In genomic region chr3:175199961-175200360, GRCh38 we compare ENCODE assay signal across 20 cellular contexts.
"Had no signal": no experiment of that assay in that cellular context is flagged by ENCODE, and none has a peak within 500 bp of the region (broad histone marks: within the 10 kb centered on the region; RNA-seq: fewer than 3 reads in every experiment).

No MANE protein-coding gene starts in this region.

- H3K27ac ChIP-seq: esophagus squamous epithelium, foreskin keratinocyte, lower lobe of right lung, tibial artery, uterus had no signal

- H3K4me3 Mint-ChIP-seq: activated CD4-positive, alpha-beta T cell treated with anti-CD3 and anti-CD28 coated beads, Interleukin-2, amount 10 ng/mL, durations not matched to agents 24 days and 14 days; activated CD8-positive, alpha-beta T cell treated with anti-CD3 and anti-CD28 coated beads for 36 hours; activated naive CD4-positive, alpha-beta T cell treated with anti-CD3 and anti-CD28 coated beads, Interleukin-2, amount 10 ng/mL, durations not matched to agents 7 days and 5 days; activated T-cell treated with anti-CD3 and anti-CD28 coated beads, Interleukin-2, amount 50 U/mL, for 24 hours; effector memory CD8-positive, alpha-beta T cell; nephron progenitor cell; T-helper 1 cell treated with Interleukin-12 subunit alpha and Interleukin-12 subunit beta and Interleukin-4 antibody, amounts not matched to agents 30 μg/mL and 1 μg/mL, for 36 hours had no signal

- H3K9me3 ChIP-seq: esophagus squamous epithelium, lower lobe of right lung, uterus had no signal

- H3K36me3 Mint-ChIP-seq: activated naive CD4-positive, alpha-beta T cell treated with anti-CD3 and anti-CD28 coated beads, Interleukin-2, amount 10 ng/mL, durations not matched to agents 7 days and 5 days had no signal

- H3K4me1 ChIP-seq: esophagus squamous epithelium, foreskin keratinocyte, lower lobe of right lung, uterus had no signal

- H3K27ac Mint-ChIP-seq: activated CD4-positive, alpha-beta T cell treated with anti-CD3 and anti-CD28 coated beads, Interleukin-2, amount 10 ng/mL, durations not matched to agents 24 days and 14 days; activated CD8-positive, alpha-beta T cell treated with anti-CD3 and anti-CD28 coated beads for 36 hours; activated naive CD4-positive, alpha-beta T cell treated with anti-CD3 and anti-CD28 coated beads, Interleukin-2, amount 10 ng/mL, durations not matched to agents 7 days and 5 days; activated T-cell treated with anti-CD3 and anti-CD28 coated beads, Interleukin-2, amount 50 U/mL, for 24 hours; effector memory CD8-positive, alpha-beta T cell; nephron progenitor cell; T-helper 1 cell treated with Interleukin-12 subunit alpha and Interleukin-12 subunit beta and Interleukin-4 antibody, amounts not matched to agents 30 μg/mL and 1 μg/mL, for 36 hours had no signal

- H3K27me3 ChIP-seq: esophagus squamous epithelium, foreskin keratinocyte, tibial artery, uterus had no signal

- H3K36me3 ChIP-seq: esophagus squamous epithelium, lower lobe of right lung, tibial artery, uterus had no signal

- H3K4me3 ChIP-seq: esophagus squamous epithelium, lower lobe of right lung, tibial artery, uterus had no signal

- H3K27me3 Mint-ChIP-seq: activated CD4-positive, alpha-beta T cell treated with anti-CD3 and anti-CD28 coated beads, Interleukin-2, amount 10 ng/mL, durations not matched to agents 24 days and 14 days; activated CD8-positive, alpha-beta T cell treated with anti-CD3 and anti-CD28 coated beads for 36 hours; activated naive CD4-positive, alpha-beta T cell treated with anti-CD3 and anti-CD28 coated beads, Interleukin-2, amount 10 ng/mL, durations not matched to agents 7 days and 5 days; activated T-cell treated with anti-CD3 and anti-CD28 coated beads, Interleukin-2, amount 50 U/mL, for 24 hours; effector memory CD8-positive, alpha-beta T cell had no signal

- ATAC-seq: activated CD8-positive, alpha-beta T cell treated with anti-CD3 and anti-CD28 coated beads for 36 hours; effector memory CD8-positive, alpha-beta T cell; foreskin keratinocyte; lower lobe of right lung; stimulated activated naive CD8-positive, alpha-beta T cell treated with anti-CD3 and anti-CD28 coated beads, Interleukin-15, Interleukin-2, amounts not matched to agents 100 U/mL and 50 U/mL, for 24 hours had no signal

- H3K4me1 Mint-ChIP-seq: activated CD4-positive, alpha-beta T cell treated with anti-CD3 and anti-CD28 coated beads, Interleukin-2, amount 10 ng/mL, durations not matched to agents 24 days and 14 days; activated naive CD4-positive, alpha-beta T cell treated with anti-CD3 and anti-CD28 coated beads, Interleukin-2, amount 10 ng/mL, durations not matched to agents 7 days and 5 days; nephron progenitor cell had no signal

- DNase-seq: activated CD4-positive, alpha-beta T cell treated with anti-CD3 and anti-CD28 coated beads, Interleukin-2, amount 10 ng/mL, durations not matched to agents 24 days and 14 days; activated CD8-positive, alpha-beta T cell treated with anti-CD3 and anti-CD28 coated beads for 36 hours; activated naive CD4-positive, alpha-beta T cell treated with anti-CD3 and anti-CD28 coated beads, Interleukin-2, amount 10 ng/mL, durations not matched to agents 7 days and 5 days; activated T-cell treated with anti-CD3 and anti-CD28 coated beads, Interleukin-2, amount 50 U/mL, for 24 hours; effector memory CD8-positive, alpha-beta T cell; esophagus squamous epithelium; foreskin keratinocyte; glutamatergic neuron; hippocampal formation; islet precursor cell; lower lobe of right lung; midbrain; nephron progenitor cell; occipital lobe; stimulated activated CD4-positive, alpha-beta T cell treated with anti-CD3 and anti-CD28 coated beads, Interleukin-2, amount 100 ng/mL, for 24 hours; stimulated activated naive CD8-positive, alpha-beta T cell treated with anti-CD3 and anti-CD28 coated beads, Interleukin-15, Interleukin-2, amounts not matched to agents 100 U/mL and 50 U/mL, for 24 hours; substantia nigra; tibial artery; uterus had no signal
